ENCODE assay signal across 9 cellular contexts in genomic region chr11:106917973-106918372, GRCh38.
DNase-seq lines count a peak whose midpoint lies in the region; ATAC-seq and TF ChIP-seq lines count a peak whose summit lies in the region.
"Had no signal": no experiment of that assay in that cellular context is flagged by ENCODE, and none has a peak within 500 bp of the region (broad histone marks: within the 10 kb centered on the region; RNA-seq: fewer than 3 reads in every experiment).

No MANE protein-coding gene starts in this region.

- no peaks in the 10 kb centered on the region for H3K27me3 ChIP-seq in H9 (ENCODE audit: insufficient read depth, low read length)
- H3K27me3 ChIP-seq in lower lobe of right lung (ENCODE audit: low read depth): no peaks in the 10 kb centered on the region

- DNase-seq in NCI-H2171 treated with DMSO at 0.1 percent for 48 hours (lab: John Stamatoyannopoulos, UW) (peak; percentile 14), NCI-H2171 (lab: John Stamatoyannopoulos, UW) (no peak), H9 (peak; percentile 43), OCI-LY7 (ENCODE audit: low spot score) (peak; percentile 17), lower lobe of right lung (no peak), NCI-H524 treated with DMSO at 0.1 percent for 48 hours (lab: John Stamatoyannopoulos, UW) (no peak), NCI-H2081 treated with DMSO at 0.1 percent for 48 hours (lab: John Stamatoyannopoulos, UW) (no peak)

- H2AFZ ChIP-seq in H9 (ENCODE audit: low read length) (no peak overlapping the region), OCI-LY7 (ENCODE audit: low read length) (no peak overlapping the region)

- no peaks in the 10 kb centered on the region for H3K79me1 ChIP-seq in H9 (ENCODE audit: insufficient read depth, low read depth, low read length, poor library complexity, severe bottlenecking)

- no peaks in the 10 kb centered on the region for H4K20me1 ChIP-seq in H9 (ENCODE audit: control insufficient read depth, insufficient read depth, insufficient read length)
- H4K20me1 ChIP-seq in OCI-LY7 (ENCODE audit: insufficient read depth, low read length): no peaks in the 10 kb centered on the region

- H3K23me2 ChIP-seq in H9 (ENCODE audit: insufficient read length, low read depth, low read length, poor library complexity, severe bottlenecking): no peaks in the 10 kb centered on the region

- H3K27ac ChIP-seq in H9 (ENCODE audit: insufficient read length, low read depth, low read length) (no peak overlapping the region), OCI-LY7 (ENCODE audit: low read depth, low read length, poor library complexity, severe bottlenecking) (no peak overlapping the region), lower lobe of right lung (no peak overlapping the region)

- no peaks in the 10 kb centered on the region for H3K27me3 Mint-ChIP-seq in H9 (ENCODE audit: low read depth)
- no peaks in the 10 kb centered on the region for H3K27me3 Mint-ChIP-seq in nephron (ENCODE audit: low read depth)
- H3K27me3 Mint-ChIP-seq: B cell had no signal

- H3K4me3 ChIP-seq in OCI-LY7 (ENCODE audit: low read depth, low read length, poor library complexity, severe bottlenecking) (no peak overlapping the region), lower lobe of right lung (no peak overlapping the region)

- no peak overlapping the region for H3T11ph ChIP-seq in H9 (ENCODE audit: low read length)

- no peaks in the 10 kb centered on the region for H3K4me1 Mint-ChIP-seq in H9
- no peaks in the 10 kb centered on the region for H3K4me1 Mint-ChIP-seq in nephron
- H3K4me1 Mint-ChIP-seq: B cell had no signal

- H3K9me3 Mint-ChIP-seq in H9 (peaks cover 0 to 3% of the 10 kb centered on the region in 2 experiments; a peak in 1 of 5 replicates), nephron (no peaks in the 10 kb centered on the region)

- H3K36me3 Mint-ChIP-seq in H9 (ENCODE audit: insufficient read depth in 1 of 3, low read depth in 3 of 3): no peaks in the 10 kb centered on the region
- H3K36me3 Mint-ChIP-seq in nephron (ENCODE audit: low read depth): no peaks in the 10 kb centered on the region

- no peak overlapping the region for H3K56ac ChIP-seq in H9 (ENCODE audit: insufficient read length, low read depth, low read length)

- intact Hi-C loops in OCI-LY7 (cut with micrococcal nuclease; ENCODE audit: unreplicated experiment): no loop called here
- intact Hi-C loops in lower lobe of right lung (cut with DNase I): no loop called here

- no peak overlapping the region for H2BK120ac ChIP-seq in H9 (ENCODE audit: low read depth, low read length, poor library complexity, severe bottlenecking)

- H3K4me1 ChIP-seq in H9 (ENCODE audit: insufficient read depth, low read length) (no peaks in the 10 kb centered on the region), OCI-LY7 (ENCODE audit: insufficient read depth, low read length, poor library complexity, severe bottlenecking) (no peaks in the 10 kb centered on the region), lower lobe of right lung (no peaks in the 10 kb centered on the region)

- no CpG with 5 or more reads among the region's 2 CpGs for WGBS in H9 (ENCODE audit: extremely low coverage, insufficient read length, low lambda C conversion rate)

- H3K36me3 ChIP-seq in OCI-LY7 (ENCODE audit: insufficient read depth, low read length): no peaks in the 10 kb centered on the region
- H3K36me3 ChIP-seq in lower lobe of right lung: no peaks in the 10 kb centered on the region

- H2BK15ac ChIP-seq in H9 (ENCODE audit: low read depth, low read length): no peak overlapping the region

- H3K4ac ChIP-seq in H9 (ENCODE audit: low read depth, low read length): no peak overlapping the region

- no peaks in the 10 kb centered on the region for H3K9me2 ChIP-seq in OCI-LY7 (ENCODE audit: insufficient read depth, low read length)

- H3K27ac Mint-ChIP-seq in H9 (no peak overlapping the region), nephron (no peak overlapping the region)
- H3K27ac Mint-ChIP-seq: B cell had no signal

- TF ChIP-seq CTCF in H9 (conservative IDR thresholded peaks at IDR 0.05): peak; percentile 61
- peak; percentile 72 for TF ChIP-seq CTCF in OCI-LY7 (conservative IDR thresholded peaks at IDR 0.05; ENCODE audit: low read length)
- peak in 2 of 3 experiments; percentile 10 to 11 for TF ChIP-seq CTCF in nephron (IDR thresholded peaks at IDR 0.05; ENCODE audit: unreplicated experiment in 3 of 3)
- no peak for TF ChIP-seq CTCF in lower lobe of right lung (IDR thresholded peaks at IDR 0.05)

- no peak overlapping the region for H4K5ac ChIP-seq in H9 (ENCODE audit: insufficient read length, low read depth, low read length)

- H2BK5ac ChIP-seq in H9 (ENCODE audit: insufficient read length, low read length): no peak overlapping the region

- no peak overlapping the region for H4K91ac ChIP-seq in H9 (ENCODE audit: insufficient read length, low read depth, low read length)

- no peak overlapping the region for H2AK5ac ChIP-seq in H9 (ENCODE audit: insufficient read length, low read length)

- H3K4me2 ChIP-seq in H9 (ENCODE audit: insufficient read depth, insufficient read length, low read length) (no peak overlapping the region), OCI-LY7 (ENCODE audit: low read length) (no peak overlapping the region)

- POLR2A ChIA-PET in OCI-LY7 (lab: Charles Lee): interaction anchor here (1.0 kb wide), 1 partner anchor 14 kb away, joined by 3 read pairs; no protein-coding TSS in a partner anchor

- H3K9ac ChIP-seq in H9 (ENCODE audit: extremely low read depth, insufficient read length, low read length): no peak overlapping the region

- no TSS peak for BruUV-seq in OCI-LY7 (replicated peaks; lab: Mats Ljungman, UMichigan)

- H4K8ac ChIP-seq in H9 (replicated peaks; ENCODE audit: insufficient read length, low read depth, low read length): no peak overlapping the region

- H3K23ac ChIP-seq in H9 (ENCODE audit: insufficient read length, low read depth, low read length): no peak overlapping the region

- CTCF ChIA-PET in OCI-LY7 (lab: Charles Lee; ENCODE audit: unreplicated experiment): no interaction called here

- no peak overlapping the region for H3K14ac ChIP-seq in H9 (ENCODE audit: insufficient read depth, low read length)

- no peaks in the 10 kb centered on the region for H3K9me3 ChIP-seq in H9 (ENCODE audit: control insufficient read depth, low read depth, low read length)
- H3K9me3 ChIP-seq in OCI-LY7 (ENCODE audit: low read length): no peaks in the 10 kb centered on the region
- H3K9me3 ChIP-seq in lower lobe of right lung: no peaks in the 10 kb centered on the region

- H3K79me2 ChIP-seq in H9 (ENCODE audit: insufficient read depth, low read length) (no peaks in the 10 kb centered on the region), OCI-LY7 (ENCODE audit: insufficient read depth, low read depth, low read length) (no peaks in the 10 kb centered on the region)

- H3K4me3 Mint-ChIP-seq in H9: no peak overlapping the region
- H3K4me3 Mint-ChIP-seq in nephron: no peak overlapping the region
- H3K4me3 Mint-ChIP-seq: B cell had no signal

- H3K18ac ChIP-seq in H9 (ENCODE audit: insufficient read length, low read depth, low read length): no peak overlapping the region

- no peak for ATAC-seq in lower lobe of right lung

- no peak overlapping the region for H2BK12ac ChIP-seq in H9 (ENCODE audit: insufficient read length, low read depth, low read length)

- no peak overlapping the region for H2BK20ac ChIP-seq in H9 (ENCODE audit: low read depth, low read length, poor library complexity, severe bottlenecking)

Comparison
In these comparisons a context has a peak if more than half of its experiments do, and no peak if none do; other contexts are left out.
1. DNase-seq: peak in NCI-H2171 treated with DMSO at 0.1 percent for 48 hours (single experiment), H9 (single experiment) and OCI-LY7 (single experiment); none in NCI-H2171 (single experiment), lower lobe of right lung (single experiment), NCI-H524 treated with DMSO at 0.1 percent for 48 hours (single experiment) and NCI-H2081 treated with DMSO at 0.1 percent for 48 hours (single experiment).